In genomic region chr11:14029415-14029814, GRCh38 we compare ENCODE assay signal across 1 cellular context.
TF ChIP-seq lines count a peak whose summit lies in the region.

No MANE protein-coding gene starts in this region.

TF ChIP-seq in GM23338, 12 proteins besides CTCF, POLR2A, EP300 and RAD21 (continued from another document):
- TF ChIP-seq ZNF462 (CRISPR knock-in tag; IDR thresholded peaks at IDR 0.05), result no peak
- no peak for TF ChIP-seq POLR2AphosphoS5 (IDR thresholded peaks at IDR 0.05; ENCODE audit: low read depth)
- no peak for TF ChIP-seq JUNB (IDR thresholded peaks at IDR 0.05; ENCODE audit: unreplicated experiment)
- no peak for TF ChIP-seq EZH2phosphoT487 (IDR thresholded peaks at IDR 0.05; ENCODE audit: unreplicated experiment)
- TF ChIP-seq NANOG (IDR thresholded peaks at IDR 0.05; ENCODE audit: borderline replicate concordance), result no peak
- TF ChIP-seq ETS1 (IDR thresholded peaks at IDR 0.05), result no peak
TF ChIP-seq in GM23338: peak in this region for 0.
